Comparison of ENCODE assay signal across 14 cellular contexts in the genomic region with DNA sequence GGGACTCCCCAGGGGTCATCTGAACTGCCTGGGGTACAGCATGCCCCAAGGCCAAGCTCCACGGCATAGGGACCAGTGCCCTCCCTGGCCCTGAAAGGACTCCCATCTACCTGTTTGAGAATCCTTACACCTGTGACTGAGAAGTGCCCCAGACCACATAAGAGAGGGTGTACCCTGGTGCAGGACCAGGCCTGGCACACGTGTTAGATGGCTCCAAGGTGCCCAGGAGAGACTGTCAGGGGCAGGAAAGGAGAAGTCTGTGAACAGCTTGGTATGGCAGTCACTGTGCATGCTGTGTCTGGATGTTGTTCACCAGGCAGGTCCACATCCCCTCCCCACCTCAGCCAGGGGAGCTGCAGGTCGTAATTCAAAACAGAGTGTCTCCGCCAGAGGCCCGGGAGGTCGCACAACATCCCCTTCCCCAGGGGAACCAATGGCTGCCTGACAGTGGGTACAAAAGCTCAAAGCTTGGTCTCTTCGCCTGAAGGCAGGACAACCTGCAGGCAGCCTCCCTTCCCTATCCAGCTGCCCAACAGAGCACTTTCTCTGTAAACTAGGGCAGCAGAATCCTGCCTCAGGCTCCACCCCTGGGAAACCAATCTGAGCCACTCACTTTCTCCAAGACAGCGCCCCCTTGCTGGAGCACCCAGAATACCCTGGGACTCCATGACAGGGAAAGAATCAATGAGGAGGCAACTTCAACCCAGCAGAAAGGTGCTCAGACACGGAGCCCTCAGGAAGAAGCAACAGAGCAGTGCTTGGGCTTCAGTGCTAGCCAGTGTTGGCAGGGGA. TPM values are rescaled to one million over a fixed set of nuclear protein-coding genes. Genes with fewer than 3 reads are reported as not detected.
A peak's percentile ranks its signal among the peaks of the same experiment; 100 is the strongest.
DNase-seq lines count a peak whose midpoint lies in the region; ATAC-seq, FAIRE-seq and TF ChIP-seq lines count a peak whose summit lies in the region.
"Had no signal": no experiment of that assay in that cellular context is flagged by ENCODE, and none has a peak within 500 bp of the region (broad histone marks: within the 10 kb centered on the region; RNA-seq: fewer than 3 reads in every experiment).

No MANE protein-coding gene starts in this region.

- peak; percentile 46; the same call in 1 of the 2 replicates for TF ChIP-seq CTCF in HepG2 (CRISPR knock-in tag; IDR thresholded peaks at IDR 0.05)
- TF ChIP-seq CTCF in right lobe of liver (IDR thresholded peaks at IDR 0.05) = peak in 1 of 4 donors; percentile 18
- TF ChIP-seq CTCF in SU-DHL-6 (IDR thresholded peaks at IDR 0.05; ENCODE audit: insufficient read depth, low read length, poor library complexity, severe bottlenecking) = peak; percentile 59
- TF ChIP-seq CTCF in endothelial cell (IDR thresholded peaks at IDR 0.05; ENCODE audit: unreplicated experiment) = peak; percentile 57
- peak; percentile 57 for TF ChIP-seq CTCF in type B pancreatic cell (conservative IDR thresholded peaks at IDR 0.05)
- no peak for TF ChIP-seq CTCF in ascending aorta (IDR thresholded peaks at IDR 0.05)
- TF ChIP-seq CTCF in esophagus muscularis mucosa (IDR thresholded peaks at IDR 0.05) = no peak

- no peak overlapping the region for H3K27ac Mint-ChIP-seq in endothelial cell (ENCODE audit: unreplicated experiment)
- H3K27ac Mint-ChIP-seq in type B pancreatic cell = no peak overlapping the region

- ATAC-seq in HepG2 = no peak
- ATAC-seq in right lobe of liver = no peak

- H3K4me1 ChIP-seq in HepG2 (ENCODE audit: insufficient read depth, low read length) (peaks cover 69% of the 10 kb centered on the region), right lobe of liver (peaks cover 0 to 27% (median 6%) of the 10 kb centered on the region in 4 donors), ascending aorta (peaks cover 0 to 4% of the 10 kb centered on the region in 2 donors), esophagus muscularis mucosa (peaks cover 4 to 20% (median 16%) of the 10 kb centered on the region in 4 donors)

- DNase-seq in HepG2 (ENCODE audit: low spot score) = no peak
- no peak for DNase-seq in right lobe of liver
- DNase-seq in endothelial cell (ENCODE audit: low spot score) = peak; percentile 25
- no peak for DNase-seq in type B pancreatic cell (ENCODE audit: extremely low spot score, unreplicated experiment)
- DNase-seq in ascending aorta (ENCODE audit: low spot score in 2 of 2) = no peak
- DNase-seq in COLO829 (ENCODE audit: low spot score) = no peak
- no peak for DNase-seq in esophagus muscularis mucosa (ENCODE audit: extremely low spot score)
- DNase-seq: activated CD4-positive, CD25-positive, alpha-beta regulatory T cell treated with anti-CD3 and anti-CD28 coated beads, Interleukin-2, amount 50 U/mL, for 72 hours; NCI-H526; stimulated activated CD4-positive, alpha-beta T cell treated with anti-CD3 and anti-CD28 coated beads, Interleukin-12 subunit alpha, Interleukin-12 subunit beta, amount 100 ng/mL, for 4 hours; transverse colon had no signal

- H3K9me3 Mint-ChIP-seq in endothelial cell (ENCODE audit: unreplicated experiment) (no peaks in the 10 kb centered on the region), type B pancreatic cell (no peaks in the 10 kb centered on the region)

- POLR2A ChIA-PET in HepG2 (lab: Yijun Ruan, JAX) = interaction anchor here (1.5 kb wide), 1 partner anchor 36 kb away, joined by 3 read pairs; no protein-coding TSS in a partner anchor

- H3K79me2 ChIP-seq in HepG2 (ENCODE audit: insufficient read depth, low read length) = peaks cover 64% of the 10 kb centered on the region
- H3K79me2 ChIP-seq in SU-DHL-6 (ENCODE audit: insufficient read depth, low read length) = peaks cover 83% of the 10 kb centered on the region

- H3K4me1 Mint-ChIP-seq in endothelial cell (ENCODE audit: unreplicated experiment) (peaks cover 6% of the 10 kb centered on the region), type B pancreatic cell (ENCODE audit: unreplicated experiment) (peaks cover 17% of the 10 kb centered on the region)

- H3K27me3 Mint-ChIP-seq in endothelial cell (ENCODE audit: unreplicated experiment) (peaks cover 6% of the 10 kb centered on the region), type B pancreatic cell (peaks cover 11% of the 10 kb centered on the region)

- TF ChIP-seq EP300 in HepG2 (IDR thresholded peaks at IDR 0.05; ENCODE audit: low read depth in 2 of 2, low read length in 2 of 2) (no peak), HepG2 (CRISPR knock-in tag; IDR thresholded peaks at IDR 0.05; ENCODE audit: borderline replicate concordance) (no peak), esophagus muscularis mucosa (IDR thresholded peaks at IDR 0.05) (no peak)

- TF ChIP-seq RAD21 in HepG2 (CRISPR knock-in tag; IDR thresholded peaks at IDR 0.05) = no peak

- no peak overlapping the region for H3K4me3 ChIP-seq in HepG2 (replicated peaks in 1 of 3; ENCODE audit: insufficient read depth in 1 of 3, low read depth in 2 of 3, low read length in 3 of 3)
- H3K4me3 ChIP-seq in right lobe of liver = no peak overlapping the region
- peak overlapping the region; percentile 83 for H3K4me3 ChIP-seq in SU-DHL-6 (ENCODE audit: insufficient read depth, low read length, poor library complexity, severe bottlenecking)
- H3K4me3 ChIP-seq in ascending aorta = no peak overlapping the region
- H3K4me3 ChIP-seq in esophagus muscularis mucosa = no peak overlapping the region
- H3K4me3 ChIP-seq: transverse colon had no signal

- H3K27me3 ChIP-seq in HepG2 (ENCODE audit: control insufficient read depth in 1 of 2, insufficient read depth in 2 of 2, low read length in 2 of 2) (no peaks in the 10 kb centered on the region; a peak in 1 of 5 replicates), right lobe of liver (no peaks in the 10 kb centered on the region), SU-DHL-6 (ENCODE audit: low read length) (no peaks in the 10 kb centered on the region), ascending aorta (no peaks in the 10 kb centered on the region), esophagus muscularis mucosa (peaks cover 0 to 8% (median 0%) of the 10 kb centered on the region in 4 donors)
- H3K27me3 ChIP-seq: transverse colon had no signal

- H3K4me3 Mint-ChIP-seq in endothelial cell (ENCODE audit: unreplicated experiment) (no peak overlapping the region), type B pancreatic cell (no peak overlapping the region)

- H3K27ac ChIP-seq in HepG2 (ENCODE audit: extremely low read length, insufficient read depth, low read length) = no peak overlapping the region
- H3K27ac ChIP-seq in right lobe of liver = no peak overlapping the region
- peak overlapping the region; percentile 91 for H3K27ac ChIP-seq in SU-DHL-6 (ENCODE audit: low read depth, low read length)
- H3K27ac ChIP-seq in ascending aorta = no peak overlapping the region
- H3K27ac ChIP-seq in esophagus muscularis mucosa (replicated peaks in 1 of 4) = no peak overlapping the region

- CTCF ChIA-PET in HepG2 (lab: Yijun Ruan, JAX; ENCODE audit: low intra/inter-chr PET ratio, low total read pairs) = no interaction called here

- H2AFZ ChIP-seq in HepG2 (ENCODE audit: low read length) (no peak overlapping the region), SU-DHL-6 (ENCODE audit: low read depth, low read length, severe bottlenecking) (no peak overlapping the region)

- no peaks in the 10 kb centered on the region for H3K9me2 ChIP-seq in SU-DHL-6 (replicated peaks; ENCODE audit: insufficient read depth, low read length)

- TF ChIP-seq POLR2A in HepG2 (IDR thresholded peaks at IDR 0.05; ENCODE audit: insufficient read depth in 1 of 2, low read depth in 2 of 2, low read length in 2 of 2) = no peak
- no peak for TF ChIP-seq POLR2A in right lobe of liver (IDR thresholded peaks at IDR 0.05)
- TF ChIP-seq POLR2A in esophagus muscularis mucosa (IDR thresholded peaks at IDR 0.05; ENCODE audit: low read depth) = no peak

- in situ Hi-C loops in HepG2 (cut with HindIII; ENCODE audit: extremely low pct_ligation_motif_present, low pct_unique_long_range_greater_than_20kb) = no loop called here

- H3K36me3 ChIP-seq in HepG2 (replicated peaks in 1 of 2; ENCODE audit: control insufficient read depth in 1 of 2, insufficient read depth in 2 of 2, low read length in 2 of 2) = peaks cover 1 to 8% of the 10 kb centered on the region in 2 experiments; a peak in 3 of 5 replicates
- no peaks in the 10 kb centered on the region for H3K36me3 ChIP-seq in right lobe of liver
- 0 out of 2 replicates have a peak, but pooled peaks cover 8% of the 10 kb centered on the region for H3K36me3 ChIP-seq in SU-DHL-6 (ENCODE audit: low read length)
- no peaks in the 10 kb centered on the region for H3K36me3 ChIP-seq in ascending aorta
- no peaks in the 10 kb centered on the region for H3K36me3 ChIP-seq in esophagus muscularis mucosa
- H3K36me3 ChIP-seq: transverse colon had no signal

- H3F3A ChIP-seq in SU-DHL-6 (ENCODE audit: insufficient read depth) = peaks cover 55% of the 10 kb centered on the region

- H3K36me3 Mint-ChIP-seq in endothelial cell (ENCODE audit: low read depth, unreplicated experiment) (no peaks in the 10 kb centered on the region), type B pancreatic cell (no peaks in the 10 kb centered on the region)

- 96% methylated on average over 6 of the region's 9 CpGs for WGBS in HepG2 (ENCODE audit: low lambda C conversion rate)
- 80% methylated on average over 1 of the region's 9 CpGs for WGBS in right lobe of liver (ENCODE audit: insufficient coverage, low coverage, low lambda C conversion rate, missing lambda C conversion rate)
- 74% methylated on average over 5 of the region's 9 CpGs for WGBS in esophagus muscularis mucosa

- H3K9me3 ChIP-seq in HepG2 (ENCODE audit: low read length) (no peaks in the 10 kb centered on the region), right lobe of liver (no peaks in the 10 kb centered on the region), SU-DHL-6 (ENCODE audit: insufficient read depth, low read length) (no peaks in the 10 kb centered on the region), ascending aorta (no peaks in the 10 kb centered on the region), esophagus muscularis mucosa (no peaks in the 10 kb centered on the region)
- H3K9me3 ChIP-seq: transverse colon had no signal

- H4K20me1 ChIP-seq in HepG2 (ENCODE audit: insufficient read depth, low read length) = peaks cover 4% of the 10 kb centered on the region; the same call in 1 of the 2 replicates
- peaks cover 19% of the 10 kb centered on the region for H4K20me1 ChIP-seq in SU-DHL-6 (ENCODE audit: low read depth, low read length)

- H3K4me2 ChIP-seq in HepG2 (ENCODE audit: low read depth, low read length) (no peak overlapping the region), SU-DHL-6 (ENCODE audit: low read depth, low read length, poor library complexity, severe bottlenecking) (peak overlapping the region; percentile 77)

- intact Hi-C loops in HepG2 (cut with micrococcal nuclease; ENCODE audit: unreplicated experiment) = loop anchor here (5.0 kb wide), 1 partner anchor 36 kb away; no protein-coding TSS in a partner anchor
- intact Hi-C loops in right lobe of liver (cut with DNase I) = no loop called here
- intact Hi-C loops in ascending aorta (cut with DNase I) = no loop called here
- intact Hi-C loops in esophagus muscularis mucosa (cut with DNase I) = no loop called here

- H3K9ac ChIP-seq in HepG2 (ENCODE audit: insufficient read depth, low read depth, low read length) = no peak overlapping the region
- H3K9ac ChIP-seq in SU-DHL-6 (ENCODE audit: low read length) = peak overlapping the region; percentile 98

- no peak for FAIRE-seq in HepG2 (lab: Jason Lieb, UNC)
- FAIRE-seq: D721Med, keratinocyte had no signal

- no TSS peak for BruUV-seq in HepG2 (replicated peaks; lab: Mats Ljungman, UMichigan)

RNA-seq across cellular contexts. Expression of a gene that starts 3.9 kb away (rescaled TPM):
- total RNA-seq in HepG2 (2016; rRNA removed; fragmentation: Illumina TruSeq; extraction: Trizol) = 18.2 and 35.2 TPM in 2 replicates
- total RNA-seq in HepG2 (2016; cell fraction: cytosol; rRNA removed; fragmentation: Illumina TruSeq; extraction: Trizol; ENCODE audit: low read depth) = 2.4 and 3.0 TPM in 2 replicates
- 13.5 and 35.7 TPM in 2 replicates for total RNA-seq in HepG2 (2016; cell fraction: insoluble cytoplasmic fraction; rRNA removed; fragmentation: Illumina TruSeq; extraction: Trizol)
- 7.5 TPM in 2 replicates for total RNA-seq in HepG2 (2016; cell fraction: membrane; rRNA removed; fragmentation: Illumina TruSeq; extraction: Trizol)
- 48.2 and 58.1 TPM in 2 replicates for total RNA-seq in HepG2 (2016; cell fraction: nucleus; rRNA removed; fragmentation: Illumina TruSeq; extraction: Trizol)
- 31.6 and 44.3 TPM in 2 replicates for polyA plus RNA-seq in HepG2 (2011; rRNA removed)
- 17.7 and 20.2 TPM in 2 replicates for polyA plus RNA-seq in HepG2 (2011; cell fraction: cytosol; rRNA removed)
- 105 and 126 TPM in 2 replicates for polyA plus RNA-seq in HepG2 (2011; cell fraction: nucleus; rRNA removed)
- 34.3 and 44.8 TPM in 2 replicates for polyA plus RNA-seq in HepG2 (2012)
- 1.3 and 1.6 TPM in 2 replicates for polyA plus RNA-seq in HepG2 (2016; cell fraction: cytosol; fragmentation: Illumina TruSeq; extraction: Trizol; ENCODE audit: low read depth)
- polyA plus RNA-seq in HepG2 (2016; cell fraction: insoluble cytoplasmic fraction; fragmentation: Illumina TruSeq; extraction: Trizol; ENCODE audit: low read depth) = 10.1 and 14.0 TPM in 2 replicates
- 2.8 and 3.5 TPM in 2 replicates for polyA plus RNA-seq in HepG2 (2016; cell fraction: membrane; fragmentation: Illumina TruSeq; extraction: Trizol; ENCODE audit: low read depth)
- 83.4 and 84.9 TPM in 2 replicates for polyA plus RNA-seq in HepG2 (2016; cell fraction: nucleus; fragmentation: Illumina TruSeq; extraction: Trizol; ENCODE audit: insufficient read depth, low read depth)
- 104 and 110 TPM in 2 replicates for polyA minus RNA-seq in HepG2 (2011; rRNA and poly(A)+ RNA removed; ENCODE audit: low replicate concordance)
- 31.9 and 35.7 TPM in 2 replicates for polyA minus RNA-seq in HepG2 (2011; cell fraction: cytosol; rRNA and poly(A)+ RNA removed)
- polyA minus RNA-seq in HepG2 (2011; cell fraction: nucleus; rRNA and poly(A)+ RNA removed) = 50.5 and 60.3 TPM in 2 replicates
- total RNA-seq in right lobe of liver = 10 to 100 TPM; 11.7 to 17.7 (median 15.6) TPM
- total RNA-seq in endothelial cell (ENCODE audit: unreplicated experiment) = 3.0 TPM
- 21.6 and 26.5 TPM in 2 replicates for total RNA-seq in type B pancreatic cell (ENCODE audit: low replicate concordance)
- 11.0 TPM for total RNA-seq in ascending aorta
- 1 to 10 TPM; 2.5 to 5.2 (median 4.2) TPM for total RNA-seq in esophagus muscularis mucosa

Comparison
In these comparisons a context has a peak if more than half of its experiments do, and no peak if none do; other contexts are left out.
1. CTCF ChIP-seq: peak in HepG2 (single experiment), SU-DHL-6 (single experiment), endothelial cell (single experiment) and type B pancreatic cell (single experiment); none in ascending aorta (0 of 3) and esophagus muscularis mucosa (0 of 3).